32 cellular contexts compared by ENCODE assay signal in the genomic region with DNA sequence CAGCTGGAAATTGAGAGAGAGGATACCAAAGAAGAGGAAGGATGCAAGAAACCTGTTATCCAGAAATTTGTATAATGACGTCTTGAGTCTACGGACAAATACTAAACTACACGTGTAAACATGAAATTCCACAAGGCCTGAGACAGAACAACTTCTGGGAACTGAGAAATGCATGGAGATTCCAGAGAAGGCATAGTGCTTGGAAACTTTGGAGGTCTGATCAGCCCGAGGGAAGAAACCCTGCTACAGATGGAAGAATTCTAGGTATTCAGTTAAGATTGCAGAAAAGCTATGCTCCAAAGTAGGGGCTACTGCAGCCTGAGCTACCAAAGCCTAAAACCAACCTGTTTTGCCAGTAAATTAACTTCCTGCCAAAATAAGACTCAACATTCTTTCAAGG.
"Had no signal": no experiment of that assay in that cellular context is flagged by ENCODE, and none has a peak within 500 bp of the region (broad histone marks: within the 10 kb centered on the region; RNA-seq: fewer than 3 reads in every experiment).

No MANE protein-coding gene starts in this region.

- H3K36me3 ChIP-seq: adrenal gland, colonic mucosa, WERI-Rb-1 had no signal

- H3K4me1 Mint-ChIP-seq: activated B cell treated with CpG ODN at 0.5 μM for 24 hours had no signal

- ATAC-seq: activated CD4-positive, CD25-positive, alpha-beta regulatory T cell treated with anti-CD3 and anti-CD28 coated beads, Interleukin-2, amount 50 U/mL, for 24 hours; activated CD8-positive, alpha-beta T cell treated with anti-CD3 and anti-CD28 coated beads for 36 hours; activated naive CD8-positive, alpha-beta T cell treated with anti-CD3 and anti-CD28 coated beads, Interleukin-2, amount 50 U/mL, for 24 hours; body of pancreas; T-helper 17 cell had no signal

- H3K27ac Mint-ChIP-seq: activated B cell treated with CpG ODN at 0.5 μM for 24 hours; activated CD8-positive, alpha-beta T cell treated with anti-CD3 and anti-CD28 coated beads for 36 hours; activated naive CD4-positive, alpha-beta T cell treated with anti-CD3 and anti-CD28 coated beads for 36 hours; activated naive CD4-positive, alpha-beta T cell treated with anti-CD3 and anti-CD28 coated beads, Interleukin-2, amount 50 U/mL, for 24 hours; activated naive CD8-positive, alpha-beta T cell treated with anti-CD3 and anti-CD28 coated beads for 36 hours; activated naive CD8-positive, alpha-beta T cell treated with anti-CD3 and anti-CD28 coated beads, Interleukin-2, amount 50 U/mL, for 24 hours; activated T-helper 1 cell treated with anti-CD3 and anti-CD28 coated beads, Interleukin-12 subunit alpha, Interleukin-12 subunit beta, Interleukin-2, Interleukin-4 antibody, amounts not matched to agents 30 ng/mL and 10 ng/mL and 1 ng/mL, durations not matched to agents 14 hours and 24 hours and 36 hours; activated T-helper 2 cell treated with anti-CD3 and anti-CD28 coated beads, Interferon-gamma antibody, Interleukin-2, Interleukin-4, amounts not matched to agents 10 μg/mL and 5 μg/mL and 100 μg/mL, durations not matched to agents 14 hours and 24 hours and 36 hours; T-helper 17 cell; T-helper 2 cell treated with Interferon-gamma antibody and Interleukin-4, amounts not matched to agents 5 μg/mL and 100 μg/mL, for 36 hours had no signal

- H3K27me3 ChIP-seq: adrenal gland, body of pancreas, colonic mucosa had no signal

- H3K4me3 ChIP-seq: adrenal gland, body of pancreas, colonic mucosa had no signal

- H3K4me3 Mint-ChIP-seq: activated B cell treated with CpG ODN at 0.5 μM for 24 hours; activated CD8-positive, alpha-beta T cell treated with anti-CD3 and anti-CD28 coated beads for 36 hours; activated naive CD4-positive, alpha-beta T cell treated with anti-CD3 and anti-CD28 coated beads for 36 hours; activated naive CD4-positive, alpha-beta T cell treated with anti-CD3 and anti-CD28 coated beads, Interleukin-2, amount 50 U/mL, for 24 hours; activated naive CD8-positive, alpha-beta T cell treated with anti-CD3 and anti-CD28 coated beads for 36 hours; activated naive CD8-positive, alpha-beta T cell treated with anti-CD3 and anti-CD28 coated beads, Interleukin-2, amount 50 U/mL, for 24 hours; activated T-helper 1 cell treated with anti-CD3 and anti-CD28 coated beads, Interleukin-12 subunit alpha, Interleukin-12 subunit beta, Interleukin-2, Interleukin-4 antibody, amounts not matched to agents 30 ng/mL and 10 ng/mL and 1 ng/mL, durations not matched to agents 14 hours and 24 hours and 36 hours; T-helper 17 cell; T-helper 2 cell treated with Interferon-gamma antibody and Interleukin-4, amounts not matched to agents 5 μg/mL and 100 μg/mL, for 36 hours had no signal

- DNase-seq: activated B cell treated with CpG ODN at 0.5 μM for 24 hours; activated CD4-positive, alpha-beta T cell treated with anti-CD3 and anti-CD28 coated beads for 48 hours; activated CD4-positive, alpha-beta T cell treated with anti-CD3 and anti-CD28 coated beads, Interleukin-2, amount 50 U/mL, for 1 hour; activated CD4-positive, alpha-beta T cell treated with anti-CD3 and anti-CD28 coated beads, Interleukin-2, amount 50 U/mL, for 48 hours; activated CD8-positive, alpha-beta memory T cell treated with anti-CD3 and anti-CD28 coated beads for 24 hours; activated CD8-positive, alpha-beta memory T cell treated with anti-CD3 and anti-CD28 coated beads, Interleukin-2, amount 50 U/mL, for 4 hours; activated CD8-positive, alpha-beta T cell treated with anti-CD3 and anti-CD28 coated beads for 36 hours; activated effector memory CD4-positive, alpha-beta T cell treated with anti-CD3 and anti-CD28 coated beads, Interleukin-2, amount 50 U/mL, for 16 hours; activated naive CD4-positive, alpha-beta T cell treated with anti-CD3 and anti-CD28 coated beads for 36 hours; activated naive CD8-positive, alpha-beta T cell treated with anti-CD3 and anti-CD28 coated beads for 36 hours; activated naive CD8-positive, alpha-beta T cell treated with anti-CD3 and anti-CD28 coated beads, Interleukin-2, amount 50 U/mL, for 24 hours; activated T-cell treated with anti-CD3 and anti-CD28 coated beads, Interleukin-2, amount 50 U/mL, for 1 hour; activated T-cell treated with anti-CD3 and anti-CD28 coated beads, Interleukin-2, amount 50 U/mL, for 48 hours; adrenal gland; amygdala; aorta; body of pancreas; caudate nucleus; colonic mucosa; effector CD8-positive, alpha-beta T cell; foreskin fibroblast; head of caudate nucleus; T-helper 1 cell; T-helper 17 cell; T1000; WERI-Rb-1 had no signal

- H3K27ac ChIP-seq: adrenal gland, body of pancreas, colonic mucosa, epithelial cell of prostate, WERI-Rb-1 had no signal

- H3K4me1 ChIP-seq: adrenal gland, body of pancreas, colonic mucosa had no signal

- H3K27me3 Mint-ChIP-seq: activated CD8-positive, alpha-beta T cell treated with anti-CD3 and anti-CD28 coated beads for 36 hours; activated naive CD4-positive, alpha-beta T cell treated with anti-CD3 and anti-CD28 coated beads, Interleukin-2, amount 50 U/mL, for 24 hours; activated naive CD8-positive, alpha-beta T cell treated with anti-CD3 and anti-CD28 coated beads for 36 hours; activated naive CD8-positive, alpha-beta T cell treated with anti-CD3 and anti-CD28 coated beads, Interleukin-2, amount 50 U/mL, for 24 hours; T-helper 17 cell had no signal

- H3K9me3 ChIP-seq: adrenal gland, colonic mucosa had no signal
